ENCODE assay signal across 9 cellular contexts in genomic region chr3:111864821-111865656, GRCh38. TPM values are rescaled to one million over a fixed set of nuclear protein-coding genes. Genes with fewer than 3 reads are reported as not detected.
DNase-seq lines count a peak whose midpoint lies in the region; ATAC-seq and TF ChIP-seq lines count a peak whose summit lies in the region.
"Had no signal": no experiment of that assay in that cellular context is flagged by ENCODE, and none has a peak within 500 bp of the region (broad histone marks: within the 10 kb centered on the region; RNA-seq: fewer than 3 reads in every experiment).

No MANE protein-coding gene starts in this region.

- DNase-seq in BJ (ENCODE audit: low read depth) (peak; percentile 74), PC-3 (no peak), fibroblast of peridontal ligament (ENCODE audit: extremely low read depth) (peak; percentile 90), HEK293T (ENCODE audit: extremely low spot score) (no peak), erythroblast (lab: John Stamatoyannopoulos, UW) (no peak)
- DNase-seq in CD4-positive, alpha-beta T cell: no peak
- DNase-seq: cerebellar nuclear complex had no signal

- POLR2A ChIA-PET in BJ (lab: Charles Lee): interaction anchor here (0.6 to 0.7 kb wide), 2 partner anchors 113 to 149 kb away, joined by 3 read pairs; no protein-coding TSS in a partner anchor
- POLR2A ChIA-PET in PC-3 (lab: Charles Lee; ENCODE audit: unreplicated experiment): no interaction called here
- POLR2A ChIA-PET in CD4-positive, alpha-beta T cell (lab: Charles Lee): no interaction called here
- POLR2A ChIA-PET in HEK293T (lab: Yijun Ruan, JAX): interaction anchor here (0.6 to 1.7 kb wide), 3 partner anchors 82 to 121 kb away, joined by 4 to 6 read pairs (median 4); partner anchors contain the start of gene ABHD10

- no peaks in the 10 kb centered on the region for H3K9me3 ChIP-seq in PC-3 (ENCODE audit: low read length)
- H3K9me3 ChIP-seq in parathyroid adenoma (ENCODE audit: control insufficient read depth, low read length): no peaks in the 10 kb centered on the region
- no peaks in the 10 kb centered on the region for H3K9me3 ChIP-seq in CD4-positive, alpha-beta T cell (ENCODE audit: control insufficient read depth, low read length)

- peaks cover 2% of the 10 kb centered on the region; the same call in 1 of the 2 replicates for H3K36me3 ChIP-seq in BJ (ENCODE audit: control insufficient read depth, insufficient read depth, low read length)
- H3K36me3 ChIP-seq in PC-3 (ENCODE audit: low read depth, low read length): 0 out of 2 replicates have a peak, but pooled peaks cover 6% of the 10 kb centered on the region
- H3K36me3 ChIP-seq in parathyroid adenoma (ENCODE audit: control insufficient read depth, insufficient read depth, low read length): no peaks in the 10 kb centered on the region

- no peak for TF ChIP-seq POLR2A in erythroblast (IDR thresholded peaks at IDR 0.05; ENCODE audit: low read length)

- H3K36me3 Mint-ChIP-seq in CD4-positive, alpha-beta T cell (ENCODE audit: low read depth): peaks cover 4% of the 10 kb centered on the region

- intact Hi-C loops in PC-3 (cut with micrococcal nuclease): loop anchor here (2.0 to 5.0 kb wide), 2 partner anchors 148 to 288 kb away; no protein-coding TSS in a partner anchor
- intact Hi-C loops in CD4-positive, alpha-beta T cell (cut with DNase I, micrococcal nuclease): no loop called here

- peaks cover 51% of the 10 kb centered on the region for H3K4me1 ChIP-seq in PC-3 (ENCODE audit: insufficient read depth, low read length)
- H3K4me1 ChIP-seq in parathyroid adenoma: no peaks in the 10 kb centered on the region

- peaks cover 67% of the 10 kb centered on the region for H4K20me1 ChIP-seq in PC-3 (ENCODE audit: low read length)

- H3K27me3 ChIP-seq in BJ (ENCODE audit: control insufficient read depth, insufficient read depth, low read length): no peaks in the 10 kb centered on the region
- H3K27me3 ChIP-seq in PC-3 (ENCODE audit: low read length): no peaks in the 10 kb centered on the region
- no peaks in the 10 kb centered on the region for H3K27me3 ChIP-seq in parathyroid adenoma (ENCODE audit: control insufficient read depth, insufficient read depth, low read length)
- no peaks in the 10 kb centered on the region for H3K27me3 ChIP-seq in CD4-positive, alpha-beta T cell (ENCODE audit: control insufficient read depth, insufficient read depth, low read length)

- peak; percentile 48 for TF ChIP-seq CTCF in BJ (IDR thresholded peaks at IDR 0.05; ENCODE audit: insufficient read depth, low read depth, low read length)
- peak; percentile 66 for TF ChIP-seq CTCF in PC-3 (conservative IDR thresholded peaks at IDR 0.05; ENCODE audit: low read depth, low read length)
- TF ChIP-seq CTCF in parathyroid adenoma (IDR thresholded peaks at IDR 0.05): no peak
- no peak for TF ChIP-seq CTCF in CD4-positive, alpha-beta T cell (IDR thresholded peaks at IDR 0.05)

- H2AFZ ChIP-seq in PC-3 (ENCODE audit: low read length) (no peak overlapping the region), parathyroid adenoma (no peak overlapping the region)

- H3K9ac ChIP-seq in PC-3 (ENCODE audit: low read length): no peak overlapping the region
- no peak overlapping the region for H3K9ac ChIP-seq in parathyroid adenoma

- BruUV-seq in PC-3 (replicated peaks; lab: Mats Ljungman, UMichigan): no TSS peak

- no peak overlapping the region for H3K27ac Mint-ChIP-seq in CD4-positive, alpha-beta T cell

- H3K27me3 Mint-ChIP-seq in CD4-positive, alpha-beta T cell: peaks cover 49% of the 10 kb centered on the region

- no peak overlapping the region for H3K4me3 ChIP-seq in BJ (ENCODE audit: low read depth, low read length)
- H3K4me3 ChIP-seq in PC-3 (ENCODE audit: low read length): no peak overlapping the region
- H3K4me3 ChIP-seq in parathyroid adenoma (ENCODE audit: low read depth, low read length): no peak overlapping the region

- H3K27ac ChIP-seq in PC-3 (ENCODE audit: low read length) (peak overlapping the region; percentile 3; the same call in 1 of the 2 replicates), parathyroid adenoma (peak overlapping the region; percentile 15)
- no peak overlapping the region for H3K27ac ChIP-seq in CD4-positive, alpha-beta T cell (ENCODE audit: low read depth, low read length)

- peaks cover 12% of the 10 kb centered on the region for H3K4me1 Mint-ChIP-seq in CD4-positive, alpha-beta T cell (ENCODE audit: low read depth)

- ATAC-seq in PC-3: no peak
- no peak for ATAC-seq in CD4-positive, alpha-beta T cell (ENCODE audit: poor library complexity)
- no peak for ATAC-seq in HG02610 (IDR thresholded peaks at IDR 0.05; ENCODE audit: unreplicated experiment)

- H3K79me2 ChIP-seq in PC-3 (ENCODE audit: low read length) (peaks cover 100% of the 10 kb centered on the region), parathyroid adenoma (peaks cover 5% of the 10 kb centered on the region)

- H3F3A ChIP-seq in PC-3 (ENCODE audit: low read length, unreplicated experiment): no peaks in the 10 kb centered on the region

- no peaks in the 10 kb centered on the region for H3K9me2 ChIP-seq in PC-3 (replicated peaks; ENCODE audit: low read length)

- CTCF ChIA-PET in BJ (lab: Yijun Ruan, JAX): interaction anchor here (0.5 to 12.0 kb wide), 18 partner anchors 10 to 468 kb away, joined by 3 to 190 read pairs (median 4); partner anchors contain the start of genes ABHD10 and CD200
- CTCF ChIA-PET in PC-3 (lab: Charles Lee): interaction anchor here (0.8 to 0.9 kb wide), 4 partner anchors 148 to 149 kb away, joined by 3 to 5 read pairs (median 4); no protein-coding TSS in a partner anchor
- CTCF ChIA-PET in CD4-positive, alpha-beta T cell (lab: Charles Lee): no interaction called here
- CTCF ChIA-PET in HEK293T (lab: Yijun Ruan, JAX): interaction anchor here (0.6 to 2.6 kb wide), 4 partner anchors 56 to 148 kb away, joined by 4 to 11 read pairs (median 5); partner anchors contain the start of gene ABHD10

- no peaks in the 10 kb centered on the region for H3K9me3 Mint-ChIP-seq in CD4-positive, alpha-beta T cell

- no peak overlapping the region for H3K4me3 Mint-ChIP-seq in CD4-positive, alpha-beta T cell

- H3K4me2 ChIP-seq in PC-3 (ENCODE audit: low read length): peak overlapping the region; percentile 80
- H3K4me2 ChIP-seq in parathyroid adenoma (ENCODE audit: low read length): no peak overlapping the region

TF ChIP-seq in HEK293T, 16 proteins besides CTCF, POLR2A, EP300 and RAD21:
- TF ChIP-seq CTBP1 (IDR thresholded peaks at IDR 0.05; ENCODE audit: borderline replicate concordance) (no peak), BHLHE40 (IDR thresholded peaks at IDR 0.05; ENCODE audit: borderline replicate concordance) (no peak), ZNF384 (IDR thresholded peaks at IDR 0.05) (no peak), SUZ12 (IDR thresholded peaks at IDR 0.05) (no peak), ELF4 (IDR thresholded peaks at IDR 0.05) (no peak), TARDBP (IDR thresholded peaks at IDR 0.05) (no peak), HDGF (IDR thresholded peaks at IDR 0.05; ENCODE audit: borderline replicate concordance) (no peak), FOXK2 (IDR thresholded peaks at IDR 0.05) (no peak), FOXM1 (IDR thresholded peaks at IDR 0.05; ENCODE audit: borderline replicate concordance) (no peak), FOXA1 (IDR thresholded peaks at IDR 0.05) (no peak), SP1 (IDR thresholded peaks at IDR 0.05) (no peak), ARNT (IDR thresholded peaks at IDR 0.05) (no peak), NFRKB (IDR thresholded peaks at IDR 0.05) (no peak), LEF1 (IDR thresholded peaks at IDR 0.05; ENCODE audit: borderline replicate concordance) (no peak), L3MBTL2 (conservative IDR thresholded peaks at IDR 0.05) (no peak), PKNOX1 (IDR thresholded peaks at IDR 0.05) (no peak)

RNA-seq across cellular contexts. Expression of gene PHLDB2, which starts 6.0 kb away (rescaled TPM):
- 44.7 and 56.7 TPM in 2 replicates for polyA plus RNA-seq in BJ (2011; rRNA removed)
- 102 and 109 TPM in 2 replicates for polyA minus RNA-seq in BJ (2011; rRNA and poly(A)+ RNA removed)
- 90.1 and 104 TPM in 2 replicates for total RNA-seq in PC-3 (2014; rRNA removed)
- 1 to 10 TPM; 5.8 to 6.0 TPM for total RNA-seq in CD4-positive, alpha-beta T cell

Comparison
In these comparisons a context has a peak if more than half of its experiments do, and no peak if none do; other contexts are left out.
1. DNase-seq: peak in BJ (single experiment) and fibroblast of peridontal ligament (single experiment); none in PC-3 (single experiment), CD4-positive, alpha-beta T cell (0 of 10), HEK293T (single experiment) and erythroblast (0 of 2).
2. CTCF ChIP-seq: peak in BJ (single experiment) and PC-3 (single experiment); none in parathyroid adenoma (single experiment) and CD4-positive, alpha-beta T cell (single experiment).
3. RNA of gene PHLDB2, which starts 6.0 kb away (total RNA-seq): 90.1 to 104 TPM in PC-3; 5.8 to 6.0 TPM in CD4-positive, alpha-beta T cell; every median in the first group is over 10 times any median in the second.
4. POLR2A ChIA-PET loops: an anchor here in BJ (0.6 to 0.7 kb wide) and HEK293T (0.6 to 1.7 kb wide); none called in PC-3 and CD4-positive, alpha-beta T cell.